22 cellular contexts compared by ENCODE assay signal in genomic region chr7:117271566-117271965, GRCh38. TPM values are rescaled to one million over a fixed set of nuclear protein-coding genes. Genes with fewer than 3 reads are reported as not detected.
"Had no signal": no experiment of that assay in that cellular context is flagged by ENCODE, and none has a peak within 500 bp of the region (broad histone marks: within the 10 kb centered on the region; RNA-seq: fewer than 3 reads in every experiment).

No MANE protein-coding gene starts in this region.

- H3K27ac ChIP-seq: colonic mucosa, hepatocyte, left ventricle myocardium inferior, pancreas, suprapubic skin, thyroid gland had no signal

- H3K4me2 ChIP-seq: hepatocyte had no signal

- H3K27me3 ChIP-seq: colonic mucosa, hepatocyte, pancreas, suprapubic skin, thyroid gland, uterus had no signal

- H3K9me3 ChIP-seq: colonic mucosa, pancreas, suprapubic skin, thyroid gland, uterus had no signal

- H3K79me2 ChIP-seq: hepatocyte had no signal

- DNase-seq: colonic mucosa; dermis blood vessel endothelial cell; endodermal cell; foreskin melanocyte; head of caudate nucleus; kidney; left cardiac atrium; left ventricle myocardium inferior; mesendoderm; naive B cell; occipital lobe; pancreas; right cardiac atrium; small intestine; stimulated activated CD4-positive, alpha-beta T cell treated with anti-CD3 and anti-CD28 coated beads, Interleukin-2, amount 100 ng/mL, for 48 hours; stimulated activated naive CD8-positive, alpha-beta T cell treated with anti-CD3 and anti-CD28 coated beads, Interleukin-15, Interleukin-2, amounts not matched to agents 100 U/mL and 50 U/mL, for 24 hours; thyroid gland; uterus had no signal

- H3K4me1 ChIP-seq: colonic mucosa, left ventricle myocardium inferior, pancreas, uterus had no signal

- H3K4me3 ChIP-seq: colonic mucosa, hepatocyte, left ventricle myocardium inferior, lung, pancreas, suprapubic skin, thyroid gland, uterus had no signal

- H2AFZ ChIP-seq: hepatocyte had no signal

- ATAC-seq: esophagus mucosa; left cardiac atrium; pancreas; right cardiac atrium; stimulated activated naive CD8-positive, alpha-beta T cell treated with anti-CD3 and anti-CD28 coated beads, Interleukin-15, Interleukin-2, amounts not matched to agents 100 U/mL and 50 U/mL, for 24 hours had no signal

- H3K36me3 ChIP-seq: colonic mucosa, left ventricle myocardium inferior, pancreas, suprapubic skin, thyroid gland, uterus had no signal

RNA-seq across cellular contexts. Expression of gene WNT2, which starts 51.3 kb away (rescaled TPM):
- total RNA-seq: dermis blood vessel endothelial cell, endodermal cell, esophagus mucosa had no signal
